Comparison of ENCODE assay signal across 18 cellular contexts in the genomic region with DNA sequence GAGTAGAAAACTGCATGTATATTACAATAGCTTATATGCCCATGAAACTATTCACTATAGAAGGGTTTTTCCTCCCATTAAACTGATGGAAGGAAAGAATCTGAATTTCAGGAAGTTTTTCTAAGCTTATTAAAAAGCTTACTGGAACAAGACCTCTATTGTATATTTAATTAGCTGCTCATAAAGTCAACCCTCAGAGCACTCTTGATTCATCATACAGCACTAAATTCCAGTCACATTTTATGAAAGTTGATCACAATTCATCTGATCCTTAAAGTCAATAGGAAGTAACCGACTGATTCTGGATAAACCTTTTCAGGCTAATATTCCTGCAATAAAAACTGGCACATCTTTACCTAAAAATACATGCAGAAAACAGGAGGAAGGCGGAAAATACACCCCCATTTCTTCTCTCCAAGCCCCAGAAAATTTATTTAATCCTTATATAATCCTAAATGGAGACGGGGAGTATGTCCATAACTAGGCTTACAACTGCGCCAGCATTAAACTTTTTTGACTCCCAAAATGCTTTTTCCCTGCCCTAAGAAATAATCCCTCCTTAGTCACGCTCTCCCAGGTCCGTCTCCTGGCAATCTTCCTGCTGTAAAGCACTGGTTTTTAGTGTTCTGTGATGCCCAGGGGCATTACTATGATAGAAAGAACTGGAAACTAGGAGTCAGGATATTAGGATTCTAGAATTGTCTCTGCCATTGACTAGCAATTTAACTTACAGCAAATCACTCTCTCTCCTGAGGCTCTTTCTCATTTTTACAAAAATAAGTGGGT. TPM values are rescaled to one million over a fixed set of nuclear protein-coding genes. Genes with fewer than 3 reads are reported as not detected.
DNase-seq lines count a peak whose midpoint lies in the region; FAIRE-seq and TF ChIP-seq lines count a peak whose summit lies in the region.
"Had no signal": no experiment of that assay in that cellular context is flagged by ENCODE, and none has a peak within 500 bp of the region (broad histone marks: within the 10 kb centered on the region; RNA-seq: fewer than 3 reads in every experiment).

No MANE protein-coding gene starts in this region.

- intact Hi-C loops in PC-9 (cut with micrococcal nuclease; ENCODE audit: unreplicated experiment), result no loop called here

- peak; percentile 10 for DNase-seq in NCI-H1048 (lab: John Stamatoyannopoulos, UW)
- no peak for DNase-seq in caudate nucleus (lab: John Stamatoyannopoulos, UW)
- peak; percentile 74 for DNase-seq in osteoblast (ENCODE audit: insufficient read length, low spot score, missing footprints)
- no peak for DNase-seq in PC-9
- DNase-seq in NCI-H1694 (lab: John Stamatoyannopoulos, UW), result no peak
- no peak for DNase-seq in urothelium cell line (ENCODE audit: low spot score)
- DNase-seq in mucosa of gallbladder (ENCODE audit: low spot score), result no peak
- DNase-seq: ACHN; CD8-positive, alpha-beta T cell; HFFc6; NCI-H1105; NCI-H187 treated with DMSO at 0.1 percent for 48 hours; NCI-H2171; NCI-H82 had no signal

- H3K27ac ChIP-seq in caudate nucleus (ENCODE audit: low read depth, low read length), result peak overlapping the region; percentile 53
- H3K27ac ChIP-seq in osteoblast (ENCODE audit: low read depth, low read length), result no peak overlapping the region
- H3K27ac ChIP-seq in PC-9, result no peak overlapping the region
- H3K27ac ChIP-seq: HL-60 had no signal

- H3K36me3 ChIP-seq in osteoblast (ENCODE audit: insufficient read depth, low read length) (peaks cover 22% of the 10 kb centered on the region), PC-9 (ENCODE audit: low read depth) (no peaks in the 10 kb centered on the region)

- no peaks in the 10 kb centered on the region for H3F3A ChIP-seq in PC-9 (ENCODE audit: insufficient read depth, low read depth)

- H3K79me2 ChIP-seq in osteoblast (ENCODE audit: insufficient read depth, low read length) (peaks cover 19% of the 10 kb centered on the region), PC-9 (ENCODE audit: low read depth) (no peaks in the 10 kb centered on the region)

- POLR2A ChIA-PET in PC-9 (lab: Charles Lee; ENCODE audit: unreplicated experiment), result no interaction called here

- FAIRE-seq in A204.1 (lab: Jason Lieb, UNC) (peak; percentile 37), urothelium cell line (lab: Jason Lieb, UNC) (no peak)
- FAIRE-seq: K562, RCC 7860 had no signal

- H3K4me3 ChIP-seq in osteoblast (ENCODE audit: insufficient read depth, low read length) (no peak overlapping the region), PC-9 (no peak overlapping the region)
- H3K4me3 ChIP-seq: K562 had no signal

- CTCF ChIA-PET in PC-9 (lab: Charles Lee), result no interaction called here

- no peaks in the 10 kb centered on the region for H3K9me3 ChIP-seq in osteoblast (ENCODE audit: low read depth, low read length)
- no peaks in the 10 kb centered on the region for H3K9me3 ChIP-seq in PC-9 (ENCODE audit: insufficient read depth, low read depth)

- no TSS peak for BruUV-seq in PC-9 (replicated peaks; lab: Mats Ljungman, UMichigan)

- H3K9me2 ChIP-seq in PC-9 (ENCODE audit: insufficient read depth), result no peaks in the 10 kb centered on the region

- no peak for TF ChIP-seq CTCF in osteoblast (IDR thresholded peaks at IDR 0.05; ENCODE audit: extremely low read depth, low read depth, low read length)
- TF ChIP-seq CTCF in PC-9 (conservative IDR thresholded peaks at IDR 0.05), result no peak

- H4K20me1 ChIP-seq in osteoblast (ENCODE audit: insufficient read depth, low read length), result no peaks in the 10 kb centered on the region
- H4K20me1 ChIP-seq in PC-9 (ENCODE audit: insufficient read depth), result no peaks in the 10 kb centered on the region

- no peak overlapping the region for H3K4me2 ChIP-seq in osteoblast (ENCODE audit: insufficient read depth, low read length)
- H3K4me2 ChIP-seq in PC-9, result no peak overlapping the region

- H3K27me3 ChIP-seq in osteoblast (ENCODE audit: insufficient read depth, low read length), result no peaks in the 10 kb centered on the region
- H3K27me3 ChIP-seq in PC-9 (ENCODE audit: insufficient read depth, low read depth), result no peaks in the 10 kb centered on the region

- H3K4me1 ChIP-seq in osteoblast (ENCODE audit: insufficient read depth, low read length) (no peaks in the 10 kb centered on the region), PC-9 (replicated peaks; ENCODE audit: insufficient read depth) (no peaks in the 10 kb centered on the region)

- no peak overlapping the region for H2AFZ ChIP-seq in osteoblast (ENCODE audit: low read length)
- no peak overlapping the region for H2AFZ ChIP-seq in PC-9

RNA-seq across cellular contexts. Expression of a gene that starts 35.2 kb away (rescaled TPM):
- total RNA-seq in osteoblast (53.6 and 55.7 TPM in 2 replicates), PC-9 (2021) (11.2 and 15.1 TPM in 2 replicates), mucosa of gallbladder (49.3 TPM)

Comparison
In these comparisons a context has a peak if more than half of its experiments do, and no peak if none do; other contexts are left out.
1. DNase-seq: peak in NCI-H1048 (single experiment) and osteoblast (single experiment); none in caudate nucleus (0 of 61), PC-9 (0 of 2), NCI-H1694 (single experiment), urothelium cell line (single experiment) and mucosa of gallbladder (single experiment).